25 cellular contexts compared by ENCODE assay signal in the genomic region with DNA sequence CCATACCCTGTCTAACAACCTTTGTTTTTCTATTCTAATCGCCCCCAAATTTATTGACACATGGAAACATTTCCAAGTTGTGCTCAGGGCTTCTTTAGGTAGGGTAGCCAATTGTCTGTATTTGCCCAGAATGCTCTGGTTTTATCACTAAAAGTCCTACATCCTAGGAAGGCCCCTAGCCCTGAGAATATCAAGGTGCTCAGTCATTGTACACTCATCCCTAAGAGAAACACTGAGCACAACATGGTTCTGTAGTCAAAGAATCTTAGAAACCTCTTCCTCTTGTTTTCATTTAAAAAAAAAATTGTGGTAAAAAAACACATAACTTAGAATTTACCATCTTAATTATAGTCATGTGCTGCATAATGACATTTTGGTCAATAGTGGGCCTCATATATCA.
"Had no signal": no experiment of that assay in that cellular context is flagged by ENCODE, and none has a peak within 500 bp of the region (broad histone marks: within the 10 kb centered on the region; RNA-seq: fewer than 3 reads in every experiment).

No MANE protein-coding gene starts in this region.

- DNase-seq: activated CD4-positive, alpha-beta memory T cell treated with anti-CD3 and anti-CD28 coated beads, Interleukin-2, amount 10 ng/mL, durations not matched to agents 7 days and 5 days; activated CD4-positive, alpha-beta T cell treated with anti-CD3 and anti-CD28 coated beads for 1 hour; activated CD4-positive, alpha-beta T cell treated with anti-CD3 and anti-CD28 coated beads for 4 hours; activated CD4-positive, alpha-beta T cell treated with anti-CD3 and anti-CD28 coated beads, Interleukin-2, amount 10 ng/mL, durations not matched to agents 7 days and 5 days; activated CD4-positive, alpha-beta T cell treated with anti-CD3 and anti-CD28 coated beads, Interleukin-2, amount 50 U/mL, for 4 hours; activated effector memory CD4-positive, alpha-beta T cell treated with Interleukin-2 at 50 U/mL for 16 hours; activated gamma-delta T cell treated with Interleukin-2 at 50 U/mL for 16 hours; activated naive CD4-positive, alpha-beta T cell treated with anti-CD3 and anti-CD28 coated beads, Interleukin-2, amount 50 U/mL, for 16 hours; activated naive CD4-positive, alpha-beta T cell treated with Interleukin-2 at 50 U/mL for 16 hours; activated T-cell treated with anti-CD3 and anti-CD28 coated beads, Interleukin-2, amount 50 U/mL, for 4 hours; amniotic stem cell; anterior cingulate cortex; brain microvascular endothelial cell; cortex of kidney; dermis blood vessel endothelial cell; effector CD4-positive, alpha-beta T cell; effector memory CD8-positive, alpha-beta T cell; erythroblast; foreskin melanocyte; heart right ventricle; T-helper 2 cell had no signal

- H3K4me3 Mint-ChIP-seq: activated CD4-positive, alpha-beta memory T cell treated with anti-CD3 and anti-CD28 coated beads, Interleukin-2, amount 10 ng/mL, durations not matched to agents 7 days and 5 days; activated CD4-positive, alpha-beta T cell treated with anti-CD3 and anti-CD28 coated beads, Interleukin-2, amount 10 ng/mL, durations not matched to agents 7 days and 5 days; activated naive CD8-positive, alpha-beta T cell; activated T-cell treated with anti-CD3 and anti-CD28 coated beads, Interleukin-2, amount 50 U/mL, for 4 hours; activated T-helper 17 cell treated with anti-CD3 and anti-CD28 coated beads, Interleukin-2, amount 50 U/mL, for 72 hours; central memory CD8-positive, alpha-beta T cell; effector memory CD8-positive, alpha-beta T cell; WTC11 had no signal

- H3K27me3 Mint-ChIP-seq: activated CD4-positive, alpha-beta memory T cell treated with anti-CD3 and anti-CD28 coated beads, Interleukin-2, amount 10 ng/mL, durations not matched to agents 7 days and 5 days; activated CD4-positive, alpha-beta T cell treated with anti-CD3 and anti-CD28 coated beads, Interleukin-2, amount 10 ng/mL, durations not matched to agents 7 days and 5 days; activated T-helper 17 cell treated with anti-CD3 and anti-CD28 coated beads, Interleukin-2, amount 50 U/mL, for 72 hours; central memory CD8-positive, alpha-beta T cell; effector memory CD8-positive, alpha-beta T cell had no signal

- H3K9me3 Mint-ChIP-seq: activated CD4-positive, alpha-beta memory T cell treated with anti-CD3 and anti-CD28 coated beads, Interleukin-2, amount 10 ng/mL, durations not matched to agents 7 days and 5 days; activated CD4-positive, alpha-beta T cell treated with anti-CD3 and anti-CD28 coated beads, Interleukin-2, amount 10 ng/mL, durations not matched to agents 7 days and 5 days; activated T-cell treated with anti-CD3 and anti-CD28 coated beads, Interleukin-2, amount 50 U/mL, for 4 hours; activated T-helper 17 cell treated with anti-CD3 and anti-CD28 coated beads, Interleukin-2, amount 50 U/mL, for 72 hours; central memory CD8-positive, alpha-beta T cell; WTC11 had no signal

- H3K4me1 Mint-ChIP-seq: activated CD4-positive, alpha-beta memory T cell treated with anti-CD3 and anti-CD28 coated beads, Interleukin-2, amount 10 ng/mL, durations not matched to agents 7 days and 5 days; activated CD4-positive, alpha-beta T cell treated with anti-CD3 and anti-CD28 coated beads, Interleukin-2, amount 10 ng/mL, durations not matched to agents 7 days and 5 days; activated T-helper 17 cell treated with anti-CD3 and anti-CD28 coated beads, Interleukin-2, amount 50 U/mL, for 72 hours; central memory CD8-positive, alpha-beta T cell had no signal

- H3K27ac Mint-ChIP-seq: activated CD4-positive, alpha-beta memory T cell treated with anti-CD3 and anti-CD28 coated beads, Interleukin-2, amount 10 ng/mL, durations not matched to agents 7 days and 5 days; activated CD4-positive, alpha-beta T cell treated with anti-CD3 and anti-CD28 coated beads, Interleukin-2, amount 10 ng/mL, durations not matched to agents 7 days and 5 days; activated naive CD8-positive, alpha-beta T cell; activated T-helper 17 cell treated with anti-CD3 and anti-CD28 coated beads, Interleukin-2, amount 50 U/mL, for 72 hours; effector memory CD8-positive, alpha-beta T cell; WTC11 had no signal

- H3K36me3 Mint-ChIP-seq: activated naive CD8-positive, alpha-beta T cell; WTC11 had no signal
